In genomic region chr5:78339591-78340450, GRCh38 we compare ENCODE assay signal across 16 cellular contexts. TPM values are rescaled to one million over a fixed set of nuclear protein-coding genes. Genes with fewer than 3 reads are reported as not detected.
A peak's percentile ranks its signal among the peaks of the same experiment; 100 is the strongest.
DNase-seq lines count a peak whose midpoint lies in the region; ATAC-seq and TF ChIP-seq lines count a peak whose summit lies in the region.
"Had no signal": no experiment of that assay in that cellular context is flagged by ENCODE, and none has a peak within 500 bp of the region (broad histone marks: within the 10 kb centered on the region; RNA-seq: fewer than 3 reads in every experiment).

No MANE protein-coding gene starts in this region.

- TF ChIP-seq EP300 in SK-N-SH (IDR thresholded peaks at IDR 0.05; ENCODE audit: borderline replicate concordance in 1 of 2, low read depth in 1 of 2, low read length in 1 of 2) = peak in 1 of 2 experiments; percentile 61; a peak in 2 of 4 replicates

- no peaks in the 10 kb centered on the region for H3K4me1 Mint-ChIP-seq in CD8-positive, alpha-beta memory T cell

- H3K9ac ChIP-seq in SK-N-SH (no peak overlapping the region), subcutaneous abdominal adipose tissue (ENCODE audit: low read length in 5 of 5) (no peak overlapping the region)

- no peak overlapping the region for H3K4me2 ChIP-seq in SK-N-SH

- H2AFZ ChIP-seq in SK-N-SH (ENCODE audit: low read depth) = no peak overlapping the region

- no peaks in the 10 kb centered on the region for H3K79me2 ChIP-seq in SK-N-SH (ENCODE audit: insufficient read depth)

- H3K27ac ChIP-seq in SK-N-SH (ENCODE audit: low read depth in 2 of 2, low read length in 1 of 2) (peak overlapping the region; percentile 46 to 90; a peak in 3 of 4 replicates), subcutaneous abdominal adipose tissue (ENCODE audit: low read depth, low read length) (peak overlapping the region; percentile 1)
- no peak overlapping the region for H3K27ac ChIP-seq in CD8-positive, alpha-beta memory T cell (ENCODE audit: low read depth, low read length)
- H3K27ac ChIP-seq: Peyer's patch had no signal

- TF ChIP-seq CTCF in SK-N-SH (IDR thresholded peaks at IDR 0.05) (no peak), fibroblast of pulmonary artery (IDR thresholded peaks at IDR 0.05; ENCODE audit: low read length, missing control alignments) (no peak)

- H3F3A ChIP-seq in SK-N-SH (replicated peaks; ENCODE audit: insufficient read depth) = no peaks in the 10 kb centered on the region

- H3K27ac Mint-ChIP-seq in CD8-positive, alpha-beta memory T cell = no peak overlapping the region
- H3K27ac Mint-ChIP-seq: H9 had no signal

- H3K4me1 ChIP-seq in SK-N-SH (ENCODE audit: control insufficient read depth in 1 of 2, insufficient read depth in 2 of 2, low read depth in 1 of 2, low read length in 1 of 2) (peaks cover 0 to 4% of the 10 kb centered on the region in 2 experiments; a peak in 2 of 4 replicates), subcutaneous abdominal adipose tissue (ENCODE audit: control insufficient read depth in 5 of 5, insufficient read depth in 5 of 5, low read length in 5 of 5) (peaks cover 0 to 25% (median 3%) of the 10 kb centered on the region in 5 donors)
- H3K4me1 ChIP-seq in CD8-positive, alpha-beta memory T cell (ENCODE audit: insufficient read depth, low read length) = no peaks in the 10 kb centered on the region
- H3K4me1 ChIP-seq: Peyer's patch had no signal

- H3K9me3 Mint-ChIP-seq in CD8-positive, alpha-beta memory T cell = peaks cover 6 to 19% (median 17%) of the 10 kb centered on the region in 5 donors

- no peaks in the 10 kb centered on the region for H3K9me2 ChIP-seq in SK-N-SH

- H3K27me3 Mint-ChIP-seq in CD8-positive, alpha-beta memory T cell = peaks cover 18 to 34% of the 10 kb centered on the region in 2 donors

- H3K9me3 ChIP-seq in SK-N-SH (0 out of 2 replicates have a peak, but pooled peaks cover 9% of the 10 kb centered on the region), subcutaneous abdominal adipose tissue (ENCODE audit: control insufficient read depth in 5 of 5, low read length in 5 of 5) (peaks cover 0 to 10% (median 8%) of the 10 kb centered on the region in 5 donors)
- no peaks in the 10 kb centered on the region for H3K9me3 ChIP-seq in CD8-positive, alpha-beta memory T cell (ENCODE audit: low read length)
- H3K9me3 ChIP-seq: Peyer's patch had no signal

- no peak overlapping the region for H3K4me3 ChIP-seq in SK-N-SH (ENCODE audit: low read depth in 2 of 2, low read length in 1 of 2)
- no peak overlapping the region for H3K4me3 ChIP-seq in fibroblast of pulmonary artery (replicated peaks; ENCODE audit: low read depth, low read length)
- H3K4me3 ChIP-seq in subcutaneous abdominal adipose tissue (ENCODE audit: low read depth in 1 of 5, low read length in 5 of 5) = no peak overlapping the region
- no peak overlapping the region for H3K4me3 ChIP-seq in CD8-positive, alpha-beta memory T cell (ENCODE audit: low read length)
- H3K4me3 ChIP-seq: Peyer's patch had no signal

- peaks cover 0 to 11% (median 2%) of the 10 kb centered on the region in 3 donors for H3K36me3 Mint-ChIP-seq in CD8-positive, alpha-beta memory T cell

- DNase-seq in DMS53 treated with DMSO at 0.1 percent for 48 hours (lab: John Stamatoyannopoulos, UW; ENCODE audit: unreplicated experiment) (peak; percentile 2), SK-N-SH (peak; percentile 20), fibroblast of pulmonary artery (ENCODE audit: low read depth) (peak; percentile 20)
- DNase-seq in CD8-positive, alpha-beta memory T cell = no peak
- DNase-seq: H9, NCI-H1092, NCI-H146, NCI-H2081, NCI-H510A treated with DMSO at 0.1 percent for 48 hours, NCI-H82, Peyer's patch, SHP77 had no signal

- no peak overlapping the region for H3K4me3 Mint-ChIP-seq in CD8-positive, alpha-beta memory T cell
- H3K4me3 Mint-ChIP-seq: CD14-positive monocyte, H9 had no signal

- CTCF ChIA-PET in SK-N-SH (lab: Yijun Ruan, JAX) = no interaction called here
- CTCF ChIA-PET in CD8-positive, alpha-beta memory T cell (lab: Charles Lee) = no interaction called here

- no peak for TF ChIP-seq RAD21 in SK-N-SH (IDR thresholded peaks at IDR 0.05; ENCODE audit: low read length)

- ATAC-seq in HG02678 (IDR thresholded peaks at IDR 0.05; ENCODE audit: unreplicated experiment) = no peak
- ATAC-seq in GM21447 (IDR thresholded peaks at IDR 0.05; ENCODE audit: unreplicated experiment) = no peak

- H3K36me3 ChIP-seq in SK-N-SH (replicated peaks in 1 of 2; ENCODE audit: control insufficient read depth in 1 of 2, insufficient read depth in 2 of 2, low read length in 1 of 2) (no peaks in the 10 kb centered on the region), subcutaneous abdominal adipose tissue (ENCODE audit: control insufficient read depth in 5 of 5, insufficient read depth in 5 of 5, low read length in 5 of 5) (no peaks in the 10 kb centered on the region)
- H3K36me3 ChIP-seq in CD8-positive, alpha-beta memory T cell (ENCODE audit: insufficient read depth, low read length) = no peaks in the 10 kb centered on the region
- H3K36me3 ChIP-seq: Peyer's patch had no signal

- H3K27me3 ChIP-seq in SK-N-SH (ENCODE audit: insufficient read depth) (no peaks in the 10 kb centered on the region), subcutaneous abdominal adipose tissue (ENCODE audit: control insufficient read depth in 5 of 5, insufficient read depth in 4 of 5, low read length in 5 of 5) (no peaks in the 10 kb centered on the region)
- no peaks in the 10 kb centered on the region for H3K27me3 ChIP-seq in CD8-positive, alpha-beta memory T cell (ENCODE audit: insufficient read depth, low read length, poor library complexity, severe bottlenecking)
- H3K27me3 ChIP-seq: Peyer's patch had no signal

- 55% methylated on average over 5 of the region's 5 CpGs for WGBS in SK-N-SH (ENCODE audit: low lambda C conversion rate)

- no peaks in the 10 kb centered on the region for H4K20me1 ChIP-seq in SK-N-SH (ENCODE audit: insufficient read depth)

- POLR2A ChIA-PET in SK-N-SH (lab: Yijun Ruan, JAX) = no interaction called here
- POLR2A ChIA-PET in CD8-positive, alpha-beta memory T cell (lab: Charles Lee) = no interaction called here

TF ChIP-seq in SK-N-SH, 30 proteins besides CTCF, POLR2A, EP300 and RAD21:
- TF ChIP-seq POLR2AphosphoS5 (IDR thresholded peaks at IDR 0.05; ENCODE audit: low read depth, low read length) (no peak), CHD2 (IDR thresholded peaks at IDR 0.05; ENCODE audit: low read length, partially characterized antibody) (peak; percentile 10), TCF12 (IDR thresholded peaks at IDR 0.05) (peak; percentile 32; the same call in 1 of the 2 replicates)

RNA-seq across cellular contexts. Expression of gene SCAMP1, which starts 20.6 kb away (rescaled TPM):
- polyA plus RNA-seq in SK-N-SH (2012; rRNA removed) = 11.5 and 18.2 TPM in 2 replicates
- 17.2 and 20.0 TPM in 2 replicates for polyA plus RNA-seq in SK-N-SH (2012; cell fraction: cytosol; rRNA removed)
- polyA plus RNA-seq in SK-N-SH (2012; cell fraction: nucleus; rRNA removed) = 4.5 and 9.9 TPM in 2 replicates
- total RNA-seq in CD8-positive, alpha-beta memory T cell = 10 to 100 TPM; 15.2 to 17.3 TPM
- polyA plus RNA-seq in CD8-positive, alpha-beta memory T cell = 36.2 TPM

RNA-seq across cellular contexts. Expression of gene AP3B1, which starts 45.3 kb away (rescaled TPM):
- 18.0 and 27.3 TPM in 2 replicates for polyA plus RNA-seq in SK-N-SH (2012; rRNA removed)
- 25.1 and 30.1 TPM in 2 replicates for polyA plus RNA-seq in SK-N-SH (2012; cell fraction: cytosol; rRNA removed)
- 10.2 and 27.8 TPM in 2 replicates for polyA plus RNA-seq in SK-N-SH (2012; cell fraction: nucleus; rRNA removed)
- total RNA-seq in CD8-positive, alpha-beta memory T cell = 10 to 100 TPM; 40.3 to 41.1 TPM
- polyA plus RNA-seq in CD8-positive, alpha-beta memory T cell = 27.1 TPM

Comparison
In these comparisons a context has a peak if more than half of its experiments do, and no peak if none do; other contexts are left out.
1. DNase-seq: peak in DMS53 treated with DMSO at 0.1 percent for 48 hours (single experiment), SK-N-SH (single experiment) and fibroblast of pulmonary artery (single experiment); none in CD8-positive, alpha-beta memory T cell (0 of 5).